ENCODE assay signal across 8 cellular contexts in genomic region chr2:163733301-163733938, GRCh38. TPM values are rescaled to one million over a fixed set of nuclear protein-coding genes. Genes with fewer than 3 reads are reported as not detected.
DNase-seq lines count a peak whose midpoint lies in the region; ATAC-seq, FAIRE-seq and TF ChIP-seq lines count a peak whose summit lies in the region.
"Had no signal": no experiment of that assay in that cellular context is flagged by ENCODE, and none has a peak within 500 bp of the region (broad histone marks: within the 10 kb centered on the region; RNA-seq: fewer than 3 reads in every experiment).

No MANE protein-coding gene starts in this region.

- H3K36me3 Mint-ChIP-seq in immature natural killer cell, result peaks cover 0 to 4% (median 3%) of the 10 kb centered on the region in 3 donors

- no peak overlapping the region for H3K4me3 Mint-ChIP-seq in immature natural killer cell

- no peak for FAIRE-seq in urothelium cell line (lab: Jason Lieb, UNC)

- H3K9me3 Mint-ChIP-seq in immature natural killer cell, result peaks cover 0 to 36% (median 17%) of the 10 kb centered on the region in 6 donors

- peaks cover 2 to 16% (median 7%) of the 10 kb centered on the region in 3 donors for H3K27me3 Mint-ChIP-seq in immature natural killer cell (ENCODE audit: low read depth in 3 of 3)

- intact Hi-C loops in dorsolateral prefrontal cortex (cut with DNase I) (loop anchor here in 1 of 2 donors (10.0 kb wide), 1 partner anchor 211 kb away; no protein-coding TSS in a partner anchor), lower lobe of right lung (cut with DNase I) (no loop called here), tibial artery (cut with DNase I; ENCODE audit: low total_unique reads) (no loop called here)

- H3K9me3 ChIP-seq in lower lobe of right lung, result no peaks in the 10 kb centered on the region
- no peaks in the 10 kb centered on the region for H3K9me3 ChIP-seq in tibial artery

- peaks cover 0 to 5% (median 0%) of the 10 kb centered on the region in 45 donors for H3K27me3 ChIP-seq in dorsolateral prefrontal cortex
- H3K27me3 ChIP-seq in lower lobe of right lung (ENCODE audit: low read depth), result peaks cover 15% of the 10 kb centered on the region
- H3K27me3 ChIP-seq in tibial artery, result no peaks in the 10 kb centered on the region

- H3K4me1 ChIP-seq in lower lobe of right lung (peaks cover 4% of the 10 kb centered on the region), tibial artery (peaks cover 0 to 39% (median 3%) of the 10 kb centered on the region in 4 donors)

- H3K4me3 ChIP-seq in dorsolateral prefrontal cortex, result peak overlapping the region; percentile 55 to 88 (median 77)
- peak overlapping the region; percentile 57 for H3K4me3 ChIP-seq in lower lobe of right lung
- peak overlapping the region; percentile 65 to 78 for H3K4me3 ChIP-seq in tibial artery

- CTCF ChIA-PET in GM10248 (lab: Yijun Ruan, JAX), result interaction anchor here (0.9 kb wide), 1 partner anchor 10 kb away, joined by 3 read pairs; no protein-coding TSS in a partner anchor

- no peak for ATAC-seq in lower lobe of right lung

- TF ChIP-seq CTCF in dorsolateral prefrontal cortex (IDR thresholded peaks at IDR 0.05 in 54 of 56, conservative IDR thresholded peaks at IDR 0.05 in 2 of 56; ENCODE audit: low read depth in 1 of 56, partially characterized antibody in 56 of 56), result no peak
- TF ChIP-seq CTCF in lower lobe of right lung (IDR thresholded peaks at IDR 0.05), result no peak
- no peak for TF ChIP-seq CTCF in tibial artery (IDR thresholded peaks at IDR 0.05)
- TF ChIP-seq CTCF in GM10248 (IDR thresholded peaks at IDR 0.05; ENCODE audit: control extremely low read depth, extremely low read depth, low read depth, missing control alignments), result no peak

- peak overlapping the region; percentile 38 to 95 (median 89) for H3K27ac ChIP-seq in dorsolateral prefrontal cortex
- H3K27ac ChIP-seq in lower lobe of right lung, result peak overlapping the region; percentile 8
- peak overlapping the region; percentile 85 to 95 for H3K27ac ChIP-seq in tibial artery

- no peaks in the 10 kb centered on the region for H3K4me1 Mint-ChIP-seq in immature natural killer cell

- POLR2A ChIA-PET in GM10248 (lab: Yijun Ruan, JAX), result no interaction called here

- H3K36me3 ChIP-seq in lower lobe of right lung (no peaks in the 10 kb centered on the region), tibial artery (no peaks in the 10 kb centered on the region)

- H3K27ac Mint-ChIP-seq in immature natural killer cell, result no peak overlapping the region

- DNase-seq in NCI-H69 (lab: John Stamatoyannopoulos, UW) (peak; percentile 77), dorsolateral prefrontal cortex (peak in 5 of 10 donors; percentile 20 to 57 (median 46)), lower lobe of right lung (no peak), tibial artery (peak in 1 of 2 donors; percentile 58), urothelium cell line (ENCODE audit: low spot score) (no peak), immature natural killer cell (no peak), GM10248 (ENCODE audit: extremely low spot score) (no peak)
- DNase-seq: activated naive CD4-positive, alpha-beta T cell treated with Interleukin-2 at 50 U/mL for 16 hours had no signal

RNA-seq across cellular contexts. Expression of gene FIGN, which starts 2.4 kb away (rescaled TPM):
- total RNA-seq in dorsolateral prefrontal cortex (10 to 100 TPM in 119 of 120 experiments, 1 to 10 TPM in 1; 8.8 to 29.6 (median 19.1) TPM), lower lobe of right lung (5.8 TPM)
- not detected for polyA plus RNA-seq in immature natural killer cell

Comparison
In these comparisons a context has a peak if more than half of its experiments do, and no peak if none do; other contexts are left out.
1. H3K27ac ChIP-seq: peak in every context shown above with its lines; median percentile 90 in tibial artery; 89 in dorsolateral prefrontal cortex; 8 in lower lobe of right lung.